8 cellular contexts compared by ENCODE assay signal in genomic region chr17:67376892-67377726, GRCh38. TPM values are rescaled to one million over a fixed set of nuclear protein-coding genes. Genes with fewer than 3 reads are reported as not detected.
DNase-seq lines count a peak whose midpoint lies in the region; ATAC-seq and TF ChIP-seq lines count a peak whose summit lies in the region.

TSS of gene PITPNC1 (plus strand) at chr17:67377281.

- H4K8ac ChIP-seq in mesenchymal stem cell (ENCODE audit: low read length), result no peak within 1 kb of the TSS

- peak within 1 kb of the TSS; percentile 61 to 64 for H3K18ac ChIP-seq in mesenchymal stem cell (ENCODE audit: low read depth in 1 of 2, low read length in 2 of 2)

- peak within 1 kb of the TSS; percentile 91 for H3K9ac ChIP-seq in mesenchymal stem cell (ENCODE audit: low read length)

- WGBS in mesenchymal stem cell, result under 1% methylated on average over 60 of the region's 76 CpGs

- H3K36me3 ChIP-seq in effector memory CD4-positive, alpha-beta T cell (ENCODE audit: control insufficient read depth, insufficient read depth, low read length), result no peaks in the 10 kb centered on the region
- H3K36me3 ChIP-seq in mesenchymal stem cell (ENCODE audit: control insufficient read depth in 1 of 2, insufficient read depth in 2 of 2, low read depth in 1 of 2, low read length in 2 of 2), result no peaks in the 10 kb centered on the region

- peak within 1 kb of the TSS in 1 of 2 experiments; percentile 29 for H2BK12ac ChIP-seq in mesenchymal stem cell (ENCODE audit: low read length in 2 of 2)

- H3K9me3 Mint-ChIP-seq in CD4-positive, alpha-beta T cell, result no peaks in the 10 kb centered on the region

- H3K27me3 ChIP-seq in CD4-positive, alpha-beta T cell (ENCODE audit: control insufficient read depth, insufficient read depth, low read length), result no peaks in the 10 kb centered on the region
- H3K27me3 ChIP-seq in effector memory CD4-positive, alpha-beta T cell (replicated peaks; ENCODE audit: control insufficient read depth, insufficient read depth, low read length, poor library complexity, severe bottlenecking), result no peaks in the 10 kb centered on the region
- no peaks in the 10 kb centered on the region for H3K27me3 ChIP-seq in mesenchymal stem cell (ENCODE audit: control insufficient read depth in 1 of 2, insufficient read depth in 1 of 2, low read length in 2 of 2)

- peaks cover 10% of the 10 kb centered on the region for H3K79me1 ChIP-seq in mesenchymal stem cell (replicated peaks; ENCODE audit: low read length, poor library complexity, severe bottlenecking)

- H3K36me3 Mint-ChIP-seq in CD4-positive, alpha-beta T cell (ENCODE audit: low read depth), result peaks cover 35% of the 10 kb centered on the region

- no peak for TF ChIP-seq CTCF in CD4-positive, alpha-beta T cell (IDR thresholded peaks at IDR 0.05)

- CTCF ChIA-PET in CD4-positive, alpha-beta T cell (lab: Charles Lee), result interaction anchor here (1.2 to 10.5 kb wide), 13 partner anchors 12 to 226 kb away, joined by 3 to 187 read pairs (median 6); partner anchors contain the start of gene PSMD12

- H3K4ac ChIP-seq in mesenchymal stem cell (ENCODE audit: low read depth in 1 of 2, low read length in 2 of 2), result no peak within 1 kb of the TSS

- H3K14ac ChIP-seq in mesenchymal stem cell (ENCODE audit: low read length in 2 of 2), result peak within 1 kb of the TSS in 1 of 2 experiments; percentile 26

- peaks cover 43% of the 10 kb centered on the region for H3K4me1 Mint-ChIP-seq in CD4-positive, alpha-beta T cell (ENCODE audit: low read depth)

- no peaks in the 10 kb centered on the region for H3K27me3 Mint-ChIP-seq in CD4-positive, alpha-beta T cell

- H3K4me2 ChIP-seq in mesenchymal stem cell (ENCODE audit: low read length, poor library complexity, severe bottlenecking), result peak within 1 kb of the TSS; percentile 100

- no peak within 1 kb of the TSS for H4K91ac ChIP-seq in mesenchymal stem cell (ENCODE audit: low read length)

- intact Hi-C loops in CD4-positive, alpha-beta T cell (cut with DNase I, micrococcal nuclease), result loop anchor here (2.0 to 10.0 kb wide), 4 partner anchors 16 to 658 kb away; partner anchors contain the start of genes BPTF (in 1 of the 2) and KPNA2 (in 1 of the 2)

- peak within 1 kb of the TSS; percentile 86 for H3K27ac Mint-ChIP-seq in CD4-positive, alpha-beta T cell

- POLR2A ChIA-PET in CD4-positive, alpha-beta T cell (lab: Charles Lee), result interaction anchor here (0.6 to 6.8 kb wide), 22 partner anchors 9 to 341 kb away, joined by 3 to 129 read pairs (median 13); partner anchors contain the start of genes HELZ, NOL11 and PSMD12

- H2BK5ac ChIP-seq in mesenchymal stem cell (ENCODE audit: low read depth, low read length, poor library complexity, severe bottlenecking), result no peak within 1 kb of the TSS

- peak within 1 kb of the TSS; percentile 97 for H3K4me3 Mint-ChIP-seq in CD4-positive, alpha-beta T cell

- no peaks in the 10 kb centered on the region for H3K9me3 ChIP-seq in CD4-positive, alpha-beta T cell (ENCODE audit: control insufficient read depth, low read length)
- no peaks in the 10 kb centered on the region for H3K9me3 ChIP-seq in effector memory CD4-positive, alpha-beta T cell (ENCODE audit: control insufficient read depth, low read length)
- H3K9me3 ChIP-seq in mesenchymal stem cell (ENCODE audit: control insufficient read depth, low read length), result no peaks in the 10 kb centered on the region

- peak; percentile 71 for ATAC-seq in CD4-positive, alpha-beta T cell (ENCODE audit: poor library complexity)
- ATAC-seq in GM19452 (IDR thresholded peaks at IDR 0.05; ENCODE audit: unreplicated experiment), result peak; percentile 81
- ATAC-seq in HG03575 (IDR thresholded peaks at IDR 0.05; ENCODE audit: extremely low read depth, insufficient number of reproducible peaks, low FRiP score, unreplicated experiment), result peak; percentile 56

- H2BK15ac ChIP-seq in mesenchymal stem cell (ENCODE audit: low read depth, poor library complexity, severe bottlenecking), result peak within 1 kb of the TSS; percentile 93

- H3K23ac ChIP-seq in mesenchymal stem cell (ENCODE audit: low read length in 2 of 2), result peak within 1 kb of the TSS in 1 of 2 experiments; percentile 46

- no peak within 1 kb of the TSS for H2BK120ac ChIP-seq in mesenchymal stem cell (ENCODE audit: low read depth, low read length)

- peak within 1 kb of the TSS; percentile 81 for H3K4me3 ChIP-seq in effector memory CD4-positive, alpha-beta T cell (ENCODE audit: insufficient read depth, low read depth, low read length, poor library complexity, severe bottlenecking)
- peak within 1 kb of the TSS; percentile 83 to 92 for H3K4me3 ChIP-seq in mesenchymal stem cell (ENCODE audit: insufficient read depth in 1 of 2, low read depth in 1 of 2, low read length in 2 of 2)

- peaks cover 22% of the 10 kb centered on the region for H3K4me1 ChIP-seq in effector memory CD4-positive, alpha-beta T cell (ENCODE audit: control insufficient read depth, insufficient read depth, low read length, poor library complexity, severe bottlenecking)
- peaks cover 12% of the 10 kb centered on the region for H3K4me1 ChIP-seq in mesenchymal stem cell (ENCODE audit: control insufficient read depth, insufficient read depth, low read depth, low read length)

- H2AFZ ChIP-seq in mesenchymal stem cell (ENCODE audit: low read depth, low read length), result peak within 1 kb of the TSS; percentile 75

- peak; percentile 77 to 90 (median 83) for DNase-seq in CD4-positive, alpha-beta T cell
- DNase-seq in NOMO-1 treated with DMSO at 0.1 percent for 48 hours (lab: John Stamatoyannopoulos, UW; ENCODE audit: unreplicated experiment), result peak; percentile 78
- peak; percentile 70 for DNase-seq in activated CD8-positive, alpha-beta memory T cell treated with anti-CD3 and anti-CD28 coated beads for 4 hours (ENCODE audit: low read depth in 2 of 2)
- DNase-seq in effector memory CD4-positive, alpha-beta T cell, result peak; percentile 83
- peak; percentile 91 for DNase-seq in mesenchymal stem cell
- DNase-seq in stimulated activated CD8-positive, alpha-beta memory T cell treated with anti-CD3 and anti-CD28 coated beads, Interleukin-12 subunit alpha, Interleukin-12 subunit beta, amount 100 ng/mL, for 4 hours (ENCODE audit: low read depth), result peak; percentile 78

- H3K27ac ChIP-seq in CD4-positive, alpha-beta T cell (ENCODE audit: low read depth, low read length), result peak within 1 kb of the TSS; percentile 95
- peak within 1 kb of the TSS; percentile 87 for H3K27ac ChIP-seq in effector memory CD4-positive, alpha-beta T cell (ENCODE audit: insufficient read depth, low read length, poor library complexity, severe bottlenecking)
- peak within 1 kb of the TSS; percentile 30 for H3K27ac ChIP-seq in mesenchymal stem cell (ENCODE audit: low read length, poor library complexity, severe bottlenecking)

- no peak within 1 kb of the TSS for H2AK5ac ChIP-seq in mesenchymal stem cell (ENCODE audit: low read length, severe bottlenecking)

RNA-seq across cellular contexts. Expression of gene PITPNC1, which starts in this region (rescaled TPM):
- total RNA-seq in CD4-positive, alpha-beta T cell, result 10 to 100 TPM; 80.2 to 83.4 TPM
- polyA plus RNA-seq in mesenchymal stem cell (2013, experiment 1 of 2), result 8.5 TPM
- polyA plus RNA-seq in mesenchymal stem cell (2013, experiment 2 of 2), result 8.1 TPM

Comparison
In these comparisons a context has a peak if more than half of its experiments do, and no peak if none do; other contexts are left out.
1. Peak in every context shown above with its lines: DNase-seq, ATAC-seq, H3K4me3 ChIP-seq and H3K27ac ChIP-seq.
2. H3K27ac ChIP-seq: peak in every context shown above with its lines; median percentile 95 in CD4-positive, alpha-beta T cell; 87 in effector memory CD4-positive, alpha-beta T cell; 30 in mesenchymal stem cell.